25 cellular contexts compared by ENCODE assay signal in genomic region chr18:10877974-10878373, GRCh38.
DNase-seq lines count a peak whose midpoint lies in the region; ATAC-seq lines count a peak whose summit lies in the region.
"Had no signal": no experiment of that assay in that cellular context is flagged by ENCODE, and none has a peak within 500 bp of the region (broad histone marks: within the 10 kb centered on the region; RNA-seq: fewer than 3 reads in every experiment).

No MANE protein-coding gene starts in this region.

- H3K27ac Mint-ChIP-seq in activated T-helper 2 cell treated with anti-CD3 and anti-CD28 coated beads, Interferon-gamma antibody, Interleukin-2, Interleukin-4, amounts not matched to agents 10 μg/mL and 5 μg/mL and 100 μg/mL, durations not matched to agents 14 hours and 24 hours and 36 hours = no peak overlapping the region
- H3K27ac Mint-ChIP-seq: CD4-positive, CD25-positive, alpha-beta regulatory T cell had no signal

- H3K4me3 Mint-ChIP-seq in activated T-helper 2 cell treated with anti-CD3 and anti-CD28 coated beads, Interferon-gamma antibody, Interleukin-2, Interleukin-4, amounts not matched to agents 10 μg/mL and 5 μg/mL and 100 μg/mL, durations not matched to agents 14 hours and 24 hours and 36 hours (ENCODE audit: low read depth) = no peak overlapping the region
- H3K4me3 Mint-ChIP-seq: CD4-positive, CD25-positive, alpha-beta regulatory T cell; central memory CD8-positive, alpha-beta T cell had no signal

- intact Hi-C loops in right cardiac atrium (cut with DNase I) = no loop called here
- intact Hi-C loops in activated T-helper 2 cell treated with anti-CD3 and anti-CD28 coated beads, Interferon-gamma antibody, Interleukin-2, Interleukin-4, amounts not matched to agents 10 μg/mL and 5 μg/mL and 100 μg/mL, durations not matched to agents 14 hours and 24 hours and 36 hours (cut with micrococcal nuclease) = no loop called here

- H3K4me1 ChIP-seq in right cardiac atrium (ENCODE audit: control insufficient read depth, insufficient read depth, low read length) = no peaks in the 10 kb centered on the region
- H3K4me1 ChIP-seq: Peyer's patch, testis had no signal

- no peaks in the 10 kb centered on the region for H3K4me1 Mint-ChIP-seq in activated T-helper 2 cell treated with anti-CD3 and anti-CD28 coated beads, Interferon-gamma antibody, Interleukin-2, Interleukin-4, amounts not matched to agents 10 μg/mL and 5 μg/mL and 100 μg/mL, durations not matched to agents 14 hours and 24 hours and 36 hours (ENCODE audit: low read depth)
- H3K4me1 Mint-ChIP-seq: CD4-positive, CD25-positive, alpha-beta regulatory T cell; central memory CD8-positive, alpha-beta T cell had no signal

- no peaks in the 10 kb centered on the region for H3K9me3 Mint-ChIP-seq in activated T-helper 2 cell treated with anti-CD3 and anti-CD28 coated beads, Interferon-gamma antibody, Interleukin-2, Interleukin-4, amounts not matched to agents 10 μg/mL and 5 μg/mL and 100 μg/mL, durations not matched to agents 14 hours and 24 hours and 36 hours

- H3K4me3 ChIP-seq in right cardiac atrium (ENCODE audit: low read length) = no peak overlapping the region
- H3K4me3 ChIP-seq: K562, Peyer's patch, testis had no signal

- no peaks in the 10 kb centered on the region for H3K9me3 ChIP-seq in right cardiac atrium (ENCODE audit: control insufficient read depth, low read length)
- H3K9me3 ChIP-seq: Peyer's patch, testis had no signal

- no peak overlapping the region for H3K27ac ChIP-seq in right cardiac atrium (ENCODE audit: low read length)
- H3K27ac ChIP-seq: Peyer's patch, testis had no signal

- ATAC-seq in HG02588 (IDR thresholded peaks at IDR 0.05; ENCODE audit: unreplicated experiment) (peak; percentile 34), HG03354 (IDR thresholded peaks at IDR 0.05; ENCODE audit: poor library complexity, severe bottlenecking, unreplicated experiment) (peak; percentile 67), right cardiac atrium (no peak), HG02884 (IDR thresholded peaks at IDR 0.05; ENCODE audit: unreplicated experiment) (no peak)
- ATAC-seq: K562, left lobe of liver had no signal

- no peaks in the 10 kb centered on the region for H3K36me3 Mint-ChIP-seq in activated T-helper 2 cell treated with anti-CD3 and anti-CD28 coated beads, Interferon-gamma antibody, Interleukin-2, Interleukin-4, amounts not matched to agents 10 μg/mL and 5 μg/mL and 100 μg/mL, durations not matched to agents 14 hours and 24 hours and 36 hours (ENCODE audit: low read depth)
- H3K36me3 Mint-ChIP-seq: CD4-positive, CD25-positive, alpha-beta regulatory T cell had no signal

- DNase-seq in NCI-H345 (lab: John Stamatoyannopoulos, UW) = peak; percentile 2
- DNase-seq in NCI-H345 treated with DMSO at 0.1 percent for 48 hours (lab: John Stamatoyannopoulos, UW; ENCODE audit: unreplicated experiment) = no peak
- no peak for DNase-seq in right cardiac atrium
- no peak for DNase-seq in activated T-helper 2 cell treated with anti-CD3 and anti-CD28 coated beads, Interferon-gamma antibody, Interleukin-2, Interleukin-4, amounts not matched to agents 10 μg/mL and 5 μg/mL and 100 μg/mL, durations not matched to agents 14 hours and 24 hours and 36 hours (ENCODE audit: low spot score)
- no peak for DNase-seq in ecto neural progenitor cell (ENCODE audit: low spot score)
- DNase-seq: activated CD4-positive, alpha-beta T cell treated with anti-CD3 and anti-CD28 coated beads, Interleukin-2, amount 50 U/mL, for 48 hours; activated CD4-positive, CD25-positive, alpha-beta regulatory T cell treated with anti-CD3 and anti-CD28 coated beads, Interleukin-2, amount 50 U/mL, for 72 hours; activated T-cell treated with anti-CD3 and anti-CD28 coated beads, Interleukin-2, amount 50 U/mL, for 48 hours; Calu3; CD4-positive, CD25-positive, alpha-beta regulatory T cell; DMS79; erythroblast; mesenchymal stem cell; NCI-H1105; NCI-H187 treated with DMSO at 0.1 percent for 48 hours; Peyer's patch; SHP77 treated with DMSO at 0.1 percent for 48 hours; stimulated activated naive CD4-positive, alpha-beta T cell treated with Interleukin-2 at 50 U/mL for 16 hours; testis had no signal

- 92% methylated on average over 2 of the region's 2 CpGs for WGBS in right cardiac atrium

- H3K27me3 Mint-ChIP-seq in activated T-helper 2 cell treated with anti-CD3 and anti-CD28 coated beads, Interferon-gamma antibody, Interleukin-2, Interleukin-4, amounts not matched to agents 10 μg/mL and 5 μg/mL and 100 μg/mL, durations not matched to agents 14 hours and 24 hours and 36 hours (ENCODE audit: low read depth) = peaks cover 1% of the 10 kb centered on the region
- H3K27me3 Mint-ChIP-seq: central memory CD8-positive, alpha-beta T cell had no signal

- H3K27me3 ChIP-seq in right cardiac atrium (ENCODE audit: control insufficient read depth, insufficient read depth) = no peaks in the 10 kb centered on the region
- H3K27me3 ChIP-seq: Peyer's patch, testis had no signal

Comparison
In these comparisons a context has a peak if more than half of its experiments do, and no peak if none do; other contexts are left out.
1. ATAC-seq: peak in HG02588 (single experiment) and HG03354 (single experiment); none in right cardiac atrium (0 of 2) and HG02884 (single experiment).